Comparison of ENCODE assay signal across 9 cellular contexts in genomic region chr13:84896128-84896527, GRCh38.
DNase-seq lines count a peak whose midpoint lies in the region; ATAC-seq and TF ChIP-seq lines count a peak whose summit lies in the region.
"Had no signal": no experiment of that assay in that cellular context is flagged by ENCODE, and none has a peak within 500 bp of the region (broad histone marks: within the 10 kb centered on the region; RNA-seq: fewer than 3 reads in every experiment).

No MANE protein-coding gene starts in this region.

- ATAC-seq in GM21619 (IDR thresholded peaks at IDR 0.05; ENCODE audit: unreplicated experiment) (peak; percentile 56), WTC11 (peak; percentile 56), GM19467 (IDR thresholded peaks at IDR 0.05; ENCODE audit: unreplicated experiment) (no peak)

- POLR2A ChIA-PET in WTC11 (lab: Charles Lee): interaction anchor here (0.6 kb wide), 1 partner anchor 146 kb away, joined by 4 read pairs; no protein-coding TSS in a partner anchor

- H3K9me3 Mint-ChIP-seq in WTC11: peaks cover 21% of the 10 kb centered on the region
- H3K9me3 Mint-ChIP-seq: CD8-positive, alpha-beta memory T cell had no signal

- no peak overlapping the region for H3K27ac Mint-ChIP-seq in WTC11
- H3K27ac Mint-ChIP-seq: CD8-positive, alpha-beta memory T cell had no signal

- DNase-seq in NCI-H2107 treated with DMSO at 0.1 percent for 48 hours (lab: John Stamatoyannopoulos, UW; ENCODE audit: unreplicated experiment): peak; percentile 6
- DNase-seq in NCI-H2107 (lab: John Stamatoyannopoulos, UW): no peak
- peak; percentile 54 for DNase-seq in NCI-H1092 treated with DMSO at 0.1 percent for 48 hours (lab: John Stamatoyannopoulos, UW)
- peak; percentile 47 for DNase-seq in WTC11 (ENCODE audit: low spot score)
- DNase-seq in fibroblast of the conjunctiva (ENCODE audit: low read depth): peak; percentile 58
- DNase-seq in retina: peak; percentile 28

- H3K4me3 Mint-ChIP-seq in WTC11: no peak overlapping the region
- H3K4me3 Mint-ChIP-seq: CD8-positive, alpha-beta memory T cell had no signal

- 0 out of 2 replicates have a peak, but pooled peaks have one; percentile 40 for TF ChIP-seq CTCF in WTC11 (IDR thresholded peaks at IDR 0.05)

- CTCF ChIA-PET in WTC11 (lab: Charles Lee): interaction anchor here (1.2 kb wide), 1 partner anchor 52 kb away, joined by 4 read pairs; no protein-coding TSS in a partner anchor

- H3K27me3 Mint-ChIP-seq in WTC11 (ENCODE audit: low read depth): no peaks in the 10 kb centered on the region
- H3K27me3 Mint-ChIP-seq: CD8-positive, alpha-beta memory T cell had no signal

- H3K36me3 Mint-ChIP-seq in WTC11: peaks cover 3% of the 10 kb centered on the region
- H3K36me3 Mint-ChIP-seq: CD8-positive, alpha-beta memory T cell had no signal

- no peaks in the 10 kb centered on the region for H3K4me1 Mint-ChIP-seq in WTC11
- H3K4me1 Mint-ChIP-seq: CD8-positive, alpha-beta memory T cell had no signal

TF ChIP-seq in WTC11, 78 proteins besides CTCF, POLR2A, EP300 and RAD21:
- no peak for TF ChIP-seq FOXK1 (CRISPR knock-in tag; IDR thresholded peaks at IDR 0.05)
